Comparison of ENCODE assay signal across 1 cellular context in genomic region chr17:7281074-7281952, GRCh38.
TF ChIP-seq lines count a peak whose summit lies in the region.

Gene SLC2A4, plus strand, starts transcription at chr17:7281718. Its CDS starts 217 bp downstream, at chr17:7281935.

TF ChIP-seq in HepG2, 621 proteins besides CTCF, POLR2A, EP300 and RAD21 (continued from another document and continues in another):
- TF ChIP-seq, protein P1, sequence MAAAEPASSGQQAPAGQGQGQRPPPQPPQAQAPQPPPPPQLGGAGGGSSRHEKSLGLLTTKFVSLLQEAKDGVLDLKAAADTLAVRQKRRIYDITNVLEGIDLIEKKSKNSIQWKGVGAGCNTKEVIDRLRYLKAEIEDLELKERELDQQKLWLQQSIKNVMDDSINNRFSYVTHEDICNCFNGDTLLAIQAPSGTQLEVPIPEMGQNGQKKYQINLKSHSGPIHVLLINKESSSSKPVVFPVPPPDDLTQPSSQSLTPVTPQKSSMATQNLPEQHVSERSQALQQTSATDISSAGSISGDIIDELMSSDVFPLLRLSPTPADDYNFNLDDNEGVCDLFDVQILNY (CRISPR knock-in tag; conservative IDR thresholded peaks at IDR 0.05), result peak; percentile 48; the same call in 1 of the 2 replicates
- TF ChIP-seq ZNF20 (CRISPR knock-in tag; IDR thresholded peaks at IDR 0.05) (no peak), SAP130 (CRISPR knock-in tag; IDR thresholded peaks at IDR 0.05; ENCODE audit: low read depth) (peak; percentile 93), ZNF451 (CRISPR knock-in tag; IDR thresholded peaks at IDR 0.05) (no peak), ZNF646 (CRISPR knock-in tag; IDR thresholded peaks at IDR 0.05) (0 out of 2 replicates have a peak, but pooled peaks have one; percentile 9), ZNF460 (CRISPR knock-in tag; IDR thresholded peaks at IDR 0.05; ENCODE audit: borderline replicate concordance) (no peak), HNF4A (CRISPR knock-in tag; IDR thresholded peaks at IDR 0.05) (no peak), ZNF879 (CRISPR knock-in tag; IDR thresholded peaks at IDR 0.05) (no peak), REPIN1 (CRISPR knock-in tag; IDR thresholded peaks at IDR 0.05; ENCODE audit: borderline replicate concordance, low read depth) (no peak), DNMT3B (CRISPR knock-in tag; conservative IDR thresholded peaks at IDR 0.05) (no peak), TFE3 (CRISPR knock-in tag; IDR thresholded peaks at IDR 0.05) (no peak), RBM39 (IDR thresholded peaks at IDR 0.05; ENCODE audit: low read depth, low read length, poor library complexity, severe bottlenecking) (peak; percentile 72), KAT2B (IDR thresholded peaks at IDR 0.05; ENCODE audit: borderline replicate concordance, low read depth, low read length) (no peak), TBX3 (IDR thresholded peaks at IDR 0.05; ENCODE audit: borderline replicate concordance) (0 out of 2 replicates have a peak, but pooled peaks have one; percentile 24), ZNF720 (CRISPR knock-in tag; IDR thresholded peaks at IDR 0.05) (no peak), CCDC6 (CRISPR knock-in tag; IDR thresholded peaks at IDR 0.05) (no peak; the same call in 1 of the 2 replicates), ZIK1 (CRISPR knock-in tag; IDR thresholded peaks at IDR 0.05; ENCODE audit: borderline replicate concordance, low read depth) (no peak), ATF7 (IDR thresholded peaks at IDR 0.05) (no peak), ATF7 (CRISPR knock-in tag; IDR thresholded peaks at IDR 0.05) (no peak), TARDBP (CRISPR knock-in tag; IDR thresholded peaks at IDR 0.05) (no peak), ZNF549 (CRISPR knock-in tag; IDR thresholded peaks at IDR 0.05) (no peak), ZBTB42 (CRISPR knock-in tag; IDR thresholded peaks at IDR 0.05) (no peak), PBX2 (CRISPR knock-in tag; IDR thresholded peaks at IDR 0.05) (no peak), KLF9 (CRISPR knock-in tag; IDR thresholded peaks at IDR 0.05; ENCODE audit: low read depth) (peak; percentile 84; the same call in 1 of the 2 replicates), ZNF280B (CRISPR knock-in tag; IDR thresholded peaks at IDR 0.05; ENCODE audit: borderline replicate concordance) (no peak), TBX2 (CRISPR knock-in tag; IDR thresholded peaks at IDR 0.05; ENCODE audit: borderline replicate concordance) (no peak), PTBP1 (IDR thresholded peaks at IDR 0.05; ENCODE audit: low read depth, low read length, poor library complexity, severe bottlenecking) (no peak), NR2C2 (CRISPR knock-in tag; IDR thresholded peaks at IDR 0.05; ENCODE audit: borderline replicate concordance) (no peak), DRAP1 (CRISPR knock-in tag; IDR thresholded peaks at IDR 0.05) (peak; percentile 56), ZBTB20 (CRISPR knock-in tag; IDR thresholded peaks at IDR 0.05; ENCODE audit: borderline replicate concordance, low read depth) (no peak), ZBED4 (CRISPR knock-in tag; IDR thresholded peaks at IDR 0.05; ENCODE audit: borderline replicate concordance) (no peak), PCBP2 (optimal IDR thresholded peaks at IDR 0.05; ENCODE audit: low read depth, low read length, poor library complexity, severe bottlenecking) (no peak), RXRA (CRISPR knock-in tag; IDR thresholded peaks at IDR 0.05) (peak; percentile 4; the same call in 1 of the 2 replicates), ZNF781 (CRISPR knock-in tag; IDR thresholded peaks at IDR 0.05; ENCODE audit: borderline replicate concordance, not compliant biosample characterization) (no peak), ZNF224 (CRISPR knock-in tag; IDR thresholded peaks at IDR 0.05) (peak; percentile 4; the same call in 1 of the 2 replicates), ZNF629 (CRISPR knock-in tag; conservative IDR thresholded peaks at IDR 0.05) (no peak)
- TF ChIP-seq, protein P2, sequence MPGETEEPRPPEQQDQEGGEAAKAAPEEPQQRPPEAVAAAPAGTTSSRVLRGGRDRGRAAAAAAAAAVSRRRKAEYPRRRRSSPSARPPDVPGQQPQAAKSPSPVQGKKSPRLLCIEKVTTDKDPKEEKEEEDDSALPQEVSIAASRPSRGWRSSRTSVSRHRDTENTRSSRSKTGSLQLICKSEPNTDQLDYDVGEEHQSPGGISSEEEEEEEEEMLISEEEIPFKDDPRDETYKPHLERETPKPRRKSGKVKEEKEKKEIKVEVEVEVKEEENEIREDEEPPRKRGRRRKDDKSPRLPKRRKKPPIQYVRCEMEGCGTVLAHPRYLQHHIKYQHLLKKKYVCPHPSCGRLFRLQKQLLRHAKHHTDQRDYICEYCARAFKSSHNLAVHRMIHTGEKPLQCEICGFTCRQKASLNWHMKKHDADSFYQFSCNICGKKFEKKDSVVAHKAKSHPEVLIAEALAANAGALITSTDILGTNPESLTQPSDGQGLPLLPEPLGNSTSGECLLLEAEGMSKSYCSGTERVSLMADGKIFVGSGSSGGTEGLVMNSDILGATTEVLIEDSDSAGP (CRISPR knock-in tag; IDR thresholded peaks at IDR 0.05; ENCODE audit: borderline replicate concordance), result peak; percentile 75
- TF ChIP-seq, protein P3, sequence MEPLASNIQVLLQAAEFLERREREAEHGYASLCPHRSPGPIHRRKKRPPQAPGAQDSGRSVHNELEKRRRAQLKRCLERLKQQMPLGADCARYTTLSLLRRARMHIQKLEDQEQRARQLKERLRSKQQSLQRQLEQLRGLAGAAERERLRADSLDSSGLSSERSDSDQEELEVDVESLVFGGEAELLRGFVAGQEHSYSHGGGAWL (CRISPR knock-in tag; IDR thresholded peaks at IDR 0.05), result no peak
- TF ChIP-seq, protein P4, sequence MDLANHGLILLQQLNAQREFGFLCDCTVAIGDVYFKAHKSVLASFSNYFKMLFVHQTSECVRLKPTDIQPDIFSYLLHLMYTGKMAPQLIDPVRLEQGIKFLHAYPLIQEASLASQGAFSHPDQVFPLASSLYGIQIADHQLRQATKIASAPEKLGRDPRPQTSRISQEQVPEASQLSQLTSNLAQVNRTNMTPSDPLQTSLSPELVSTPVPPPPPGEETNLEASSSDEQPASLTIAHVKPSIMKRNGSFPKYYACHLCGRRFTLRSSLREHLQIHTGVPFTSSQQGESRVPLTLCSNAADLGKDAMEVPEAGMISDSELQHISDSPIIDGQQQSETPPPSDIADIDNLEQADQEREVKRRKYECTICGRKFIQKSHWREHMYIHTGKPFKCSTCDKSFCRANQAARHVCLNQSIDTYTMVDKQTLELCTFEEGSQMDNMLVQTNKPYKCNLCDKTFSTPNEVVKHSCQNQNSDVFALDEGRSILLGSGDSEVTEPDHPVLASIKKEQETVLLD (CRISPR knock-in tag; IDR thresholded peaks at IDR 0.05; ENCODE audit: low read depth), result no peak
- TF ChIP-seq, protein P5, sequence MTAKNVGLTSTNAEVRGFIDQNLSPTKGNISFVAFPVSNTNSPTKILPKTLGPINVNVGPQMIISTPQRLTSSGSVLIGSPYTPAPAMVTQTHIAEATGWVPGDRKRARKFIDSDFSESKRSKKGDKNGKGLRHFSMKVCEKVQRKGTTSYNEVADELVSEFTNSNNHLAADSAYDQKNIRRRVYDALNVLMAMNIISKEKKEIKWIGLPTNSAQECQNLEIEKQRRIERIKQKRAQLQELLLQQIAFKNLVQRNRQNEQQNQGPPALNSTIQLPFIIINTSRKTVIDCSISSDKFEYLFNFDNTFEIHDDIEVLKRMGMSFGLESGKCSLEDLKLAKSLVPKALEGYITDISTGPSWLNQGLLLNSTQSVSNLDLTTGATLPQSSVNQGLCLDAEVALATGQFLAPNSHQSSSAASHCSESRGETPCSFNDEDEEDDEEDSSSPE (CRISPR knock-in tag; IDR thresholded peaks at IDR 0.05), result peak; percentile 85
